Comparison of ENCODE assay signal across 11 cellular contexts in the genomic region with DNA sequence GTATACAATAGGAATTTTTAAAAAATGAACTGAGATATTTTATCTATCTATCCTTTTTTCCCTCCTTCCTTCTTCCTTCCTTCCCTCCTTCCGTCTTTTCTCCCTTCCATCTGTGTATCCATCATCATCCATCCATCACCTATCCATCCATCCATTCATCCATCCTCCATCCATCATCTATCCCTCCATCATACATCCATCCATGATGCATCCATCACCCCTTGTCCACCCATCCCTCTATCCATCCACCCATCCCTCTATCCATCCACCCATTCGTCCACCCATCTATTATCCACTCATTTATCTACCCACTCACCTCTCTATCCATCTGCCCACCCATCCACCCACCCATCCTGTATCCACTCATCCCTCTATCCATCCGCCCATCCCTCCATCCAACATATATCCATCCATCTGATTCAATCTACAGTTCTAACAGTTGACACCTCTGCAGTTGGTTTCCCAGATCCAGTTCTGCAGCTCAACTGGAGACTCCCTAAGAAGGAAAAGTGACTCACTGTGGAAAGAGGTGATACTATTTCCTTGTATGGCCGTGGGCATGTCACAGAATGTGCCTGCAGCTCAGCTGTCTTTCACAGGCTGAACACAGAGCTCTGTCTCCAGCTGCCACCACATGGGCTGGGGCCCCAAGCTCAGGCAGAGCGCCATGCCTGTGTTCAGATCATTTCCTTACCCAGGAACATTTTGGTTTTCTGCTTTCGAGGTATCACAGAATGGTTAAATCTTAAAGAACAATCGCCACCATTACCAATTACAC.
DNase-seq lines count a peak whose midpoint lies in the region; ATAC-seq lines count a peak whose summit lies in the region.
"Had no signal": no experiment of that assay in that cellular context is flagged by ENCODE, and none has a peak within 500 bp of the region (broad histone marks: within the 10 kb centered on the region; RNA-seq: fewer than 3 reads in every experiment).

No MANE protein-coding gene starts in this region.

- H3K27me3 ChIP-seq in stomach smooth muscle (ENCODE audit: control insufficient read depth in 1 of 2, insufficient read depth in 2 of 2, low read length in 2 of 2) = no peaks in the 10 kb centered on the region
- H3K27me3 ChIP-seq: testis had no signal

- CTCF ChIA-PET in activated naive CD4-positive, alpha-beta T cell treated with anti-CD3 and anti-CD28 coated beads, Interleukin-2, amount 10 ng/mL, durations not matched to agents 7 days and 5 days (lab: Charles Lee) = interaction anchor here (0.8 to 1.3 kb wide), 2 partner anchors 30 to 76 kb away, joined by 3 read pairs; no protein-coding TSS in a partner anchor
- CTCF ChIA-PET in activated naive CD4-positive, alpha-beta T cell treated with anti-CD3 and anti-CD28 coated beads for 36 hours (lab: Charles Lee) = interaction anchor here (0.6 to 0.7 kb wide), 2 partner anchors 79 to 106 kb away, joined by 3 read pairs; no protein-coding TSS in a partner anchor

- H3K27ac Mint-ChIP-seq in activated naive CD4-positive, alpha-beta T cell treated with anti-CD3 and anti-CD28 coated beads, Interleukin-2, amount 10 ng/mL, durations not matched to agents 7 days and 5 days = peak overlapping the region; percentile 58
- H3K27ac Mint-ChIP-seq in activated naive CD4-positive, alpha-beta T cell treated with anti-CD3 and anti-CD28 coated beads for 36 hours = no peak overlapping the region

- H3K27ac ChIP-seq in stomach smooth muscle (ENCODE audit: low read length) = peak overlapping the region; percentile 55

- no peaks in the 10 kb centered on the region for H3K9me3 ChIP-seq in stomach smooth muscle (ENCODE audit: control insufficient read depth in 2 of 2, low read length in 2 of 2)
- H3K9me3 ChIP-seq: testis had no signal

- peaks cover 61% of the 10 kb centered on the region for H3K4me1 Mint-ChIP-seq in activated naive CD4-positive, alpha-beta T cell treated with anti-CD3 and anti-CD28 coated beads, Interleukin-2, amount 10 ng/mL, durations not matched to agents 7 days and 5 days
- H3K4me1 Mint-ChIP-seq in activated naive CD4-positive, alpha-beta T cell treated with anti-CD3 and anti-CD28 coated beads for 36 hours (ENCODE audit: low read depth) = peaks cover 50% of the 10 kb centered on the region

- H3K27me3 Mint-ChIP-seq in activated naive CD4-positive, alpha-beta T cell treated with anti-CD3 and anti-CD28 coated beads, Interleukin-2, amount 10 ng/mL, durations not matched to agents 7 days and 5 days = no peaks in the 10 kb centered on the region
- no peaks in the 10 kb centered on the region for H3K27me3 Mint-ChIP-seq in activated naive CD4-positive, alpha-beta T cell treated with anti-CD3 and anti-CD28 coated beads for 36 hours (ENCODE audit: low read depth)

- H3K4me3 Mint-ChIP-seq in activated naive CD4-positive, alpha-beta T cell treated with anti-CD3 and anti-CD28 coated beads, Interleukin-2, amount 10 ng/mL, durations not matched to agents 7 days and 5 days = no peak overlapping the region
- H3K4me3 Mint-ChIP-seq in activated naive CD4-positive, alpha-beta T cell treated with anti-CD3 and anti-CD28 coated beads for 36 hours = no peak overlapping the region

- DNase-seq in activated naive CD4-positive, alpha-beta T cell treated with anti-CD3 and anti-CD28 coated beads, Interleukin-2, amount 10 ng/mL, durations not matched to agents 7 days and 5 days = no peak
- DNase-seq in activated naive CD4-positive, alpha-beta T cell treated with anti-CD3 and anti-CD28 coated beads for 36 hours = no peak
- DNase-seq in RPMI7951 (ENCODE audit: low read depth) (peak; percentile 60), left colon (peak in 1 of 2 donors; percentile 23), NCI-H1048 (lab: John Stamatoyannopoulos, UW) (no peak), NCI-H774 (lab: John Stamatoyannopoulos, UW) (no peak)
- DNase-seq: activated T-cell treated with anti-CD3 and anti-CD28 coated beads, Interleukin-2, amount 50 U/mL, for 1 hour; stimulated activated CD4-positive, alpha-beta T cell treated with anti-CD3 and anti-CD28 coated beads, Interleukin-4, amount 100 ng/mL, for 4 hours; testis had no signal

- peaks cover 36% of the 10 kb centered on the region for H3K36me3 Mint-ChIP-seq in activated naive CD4-positive, alpha-beta T cell treated with anti-CD3 and anti-CD28 coated beads, Interleukin-2, amount 10 ng/mL, durations not matched to agents 7 days and 5 days
- peaks cover 1% of the 10 kb centered on the region for H3K36me3 Mint-ChIP-seq in activated naive CD4-positive, alpha-beta T cell treated with anti-CD3 and anti-CD28 coated beads for 36 hours (ENCODE audit: low read depth)

- no peaks in the 10 kb centered on the region for H3K36me3 ChIP-seq in stomach smooth muscle (ENCODE audit: control insufficient read depth in 2 of 2, insufficient read depth in 2 of 2, low read length in 2 of 2)

- no peak overlapping the region for H3K4me3 ChIP-seq in stomach smooth muscle (ENCODE audit: low read length in 2 of 2)
- H3K4me3 ChIP-seq: testis had no signal

- no peaks in the 10 kb centered on the region for H3K9me3 Mint-ChIP-seq in activated naive CD4-positive, alpha-beta T cell treated with anti-CD3 and anti-CD28 coated beads, Interleukin-2, amount 10 ng/mL, durations not matched to agents 7 days and 5 days
- H3K9me3 Mint-ChIP-seq in activated naive CD4-positive, alpha-beta T cell treated with anti-CD3 and anti-CD28 coated beads for 36 hours = no peaks in the 10 kb centered on the region

- peak overlapping the region in 1 of 2 donors; percentile 26 for H3K9ac ChIP-seq in stomach smooth muscle (ENCODE audit: low read length in 2 of 2)

- intact Hi-C loops in activated naive CD4-positive, alpha-beta T cell treated with anti-CD3 and anti-CD28 coated beads for 36 hours (cut with micrococcal nuclease) = loop anchor here (5.0 kb wide), 1 partner anchor 68 kb away; no protein-coding TSS in a partner anchor
- intact Hi-C loops in left colon (cut with DNase I, micrococcal nuclease) = no loop called here

- ATAC-seq in left colon (peak; percentile 82), HG03095 (IDR thresholded peaks at IDR 0.05; ENCODE audit: unreplicated experiment) (no peak)

- H3K4me1 ChIP-seq in stomach smooth muscle (ENCODE audit: control insufficient read depth, insufficient read depth, low read length) = peaks cover 24% of the 10 kb centered on the region
